Comparison of ENCODE assay signal across 11 cellular contexts in genomic region chr1:25907473-25908058, GRCh38. TPM values are rescaled to one million over a fixed set of nuclear protein-coding genes. Genes with fewer than 3 reads are reported as not detected.
DNase-seq lines count a peak whose midpoint lies in the region; ATAC-seq, FAIRE-seq and TF ChIP-seq lines count a peak whose summit lies in the region.
"Had no signal": no experiment of that assay in that cellular context is flagged by ENCODE, and none has a peak within 500 bp of the region (broad histone marks: within the 10 kb centered on the region; RNA-seq: fewer than 3 reads in every experiment).

No MANE protein-coding gene starts in this region.

- H3K4me1 Mint-ChIP-seq in CD14-positive monocyte (peaks cover 23% of the 10 kb centered on the region), T-cell (peaks cover 24 to 26% (median 25%) of the 10 kb centered on the region in 3 donors), memory B cell (peaks cover 14% of the 10 kb centered on the region)

- no peak for DNase-seq in CD14-positive monocyte (ENCODE audit: low spot score)
- no peak for DNase-seq in T-cell
- DNase-seq in memory B cell (ENCODE audit: low spot score in 2 of 2) = no peak
- no peak for DNase-seq in stimulated activated naive CD4-positive, alpha-beta T cell (lab: John Stamatoyannopoulos, UW)
- DNase-seq in effector CD8-positive, alpha-beta T cell (lab: John Stamatoyannopoulos, UW) = no peak
- DNase-seq in amniotic stem cell (lab: John Stamatoyannopoulos, UW) = no peak
- DNase-seq in HTR-8/SVneo (ENCODE audit: insufficient read length, low spot score) = no peak
- DNase-seq: MM.1S, PC-9 had no signal

- POLR2A ChIA-PET in T-cell (lab: Charles Lee) = interaction anchor here in 1 of 2 donors (0.6 kb wide), 2 partner anchors 116 to 1458 kb away, joined by 3 to 11 read pairs; no protein-coding TSS in a partner anchor

- H3K4me3 Mint-ChIP-seq in CD14-positive monocyte (peak overlapping the region; percentile 9 to 17), T-cell (peak overlapping the region; percentile 86 to 90 (median 87)), memory B cell (peak overlapping the region; percentile 97)

- CTCF ChIA-PET in T-cell (lab: Charles Lee) = interaction anchor here in 1 of 2 donors (1.6 to 15.3 kb wide), 3 partner anchors 11 to 91 kb away, joined by 3 to 311 read pairs (median 54); partner anchors contain the start of gene PAFAH2

- H3K27ac Mint-ChIP-seq in CD14-positive monocyte (no peak overlapping the region), T-cell (peak overlapping the region; percentile 45 to 76), memory B cell (peak overlapping the region; percentile 76)

- H3K36me3 Mint-ChIP-seq in CD14-positive monocyte (peaks cover 0 to 2% of the 10 kb centered on the region in 2 donors), T-cell (no peaks in the 10 kb centered on the region), memory B cell (no peaks in the 10 kb centered on the region)

- H3K27me3 Mint-ChIP-seq in CD14-positive monocyte (ENCODE audit: low read depth in 3 of 3) (peaks cover 11 to 17% (median 15%) of the 10 kb centered on the region in 3 donors), T-cell (no peaks in the 10 kb centered on the region), memory B cell (no peaks in the 10 kb centered on the region)

- FAIRE-seq in HTR-8/SVneo (lab: Jason Lieb, UNC) = no peak

- intact Hi-C loops in CD14-positive monocyte (cut with micrococcal nuclease) = no loop called here

- TF ChIP-seq CTCF in 22Rv1 (IDR thresholded peaks at IDR 0.05) (no peak), CD14-positive monocyte (IDR thresholded peaks at IDR 0.05) (no peak)

- H3K27ac ChIP-seq in 22Rv1 = peak overlapping the region; percentile 90; the same call in 1 of the 2 replicates
- H3K27ac ChIP-seq: PC-9, prostate gland had no signal

- H3K9me3 Mint-ChIP-seq in CD14-positive monocyte (peaks cover 0 to 2% (median 0%) of the 10 kb centered on the region in 7 donors), T-cell (no peaks in the 10 kb centered on the region), memory B cell (peaks cover 1% of the 10 kb centered on the region)

- ATAC-seq in T-cell (replicated peaks in 1 of 4) (no peak), memory B cell (ENCODE audit: low read depth) (no peak)

RNA-seq across cellular contexts. Expression of gene STMN1, which starts 1.3 kb away (rescaled TPM):
- polyA plus RNA-seq in CD14-positive monocyte = 1 to 10 TPM; 3.5 to 8.1 TPM
- total RNA-seq in T-cell = 10 to 100 TPM; 28.4 to 54.2 (median 45.2) TPM

RNA-seq across cellular contexts. Expression of gene PAQR7, which starts 32.1 kb away (rescaled TPM):
- polyA plus RNA-seq in CD14-positive monocyte = 1 to 10 TPM in 1 of 2 donors, under 1 TPM in 1; 0.92 to 1.0 TPM
- total RNA-seq in T-cell = 1 to 10 TPM; 1.9 to 3.8 (median 3.0) TPM

RNA-seq across cellular contexts. Expression of gene AUNIP, which starts 48.3 kb away (rescaled TPM):
- under 1 TPM; 0.44 TPM for polyA plus RNA-seq in CD14-positive monocyte
- under 1 TPM in 2 of 5 donors, not detected in 3; 0.20 to 0.35 TPM for total RNA-seq in T-cell

Comparison
In these comparisons a context has a peak if more than half of its experiments do, and no peak if none do; other contexts are left out.
1. H3K27ac Mint-ChIP-seq: peak in T-cell (2 of 2) and memory B cell (single experiment); none in CD14-positive monocyte (0 of 7).
2. H3K4me3 Mint-ChIP-seq: peak in every context shown above with its lines; median percentile 97 in memory B cell; 87 in T-cell; 13 in CD14-positive monocyte.